ENCODE assay signal across 1 cellular context in the genomic region with DNA sequence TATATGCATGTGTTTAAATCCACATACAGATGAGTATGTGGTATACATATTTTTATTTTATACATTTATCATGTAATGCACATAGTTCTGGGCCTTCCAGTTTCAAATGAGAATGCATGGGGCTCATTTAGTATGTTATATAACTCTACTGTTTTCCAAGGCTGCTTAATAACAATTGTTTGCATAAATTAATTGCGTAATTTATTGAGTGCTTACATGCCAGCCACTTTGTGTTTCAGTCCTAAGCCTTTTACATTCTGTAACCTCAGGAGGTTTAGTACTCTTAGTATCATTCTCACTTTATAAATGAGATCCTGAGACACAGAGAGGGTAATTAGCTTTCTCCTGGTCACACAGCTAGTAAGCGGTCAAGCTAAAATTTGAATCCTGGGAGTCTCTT.
TF ChIP-seq lines count a peak whose summit lies in the region.

No MANE protein-coding gene starts in this region.

TF ChIP-seq in GM23338, 12 proteins besides CTCF, POLR2A, EP300 and RAD21 (continued from another document):
- no peak for TF ChIP-seq POLR2AphosphoS5 (IDR thresholded peaks at IDR 0.05; ENCODE audit: low read depth)
- no peak for TF ChIP-seq JUNB (IDR thresholded peaks at IDR 0.05; ENCODE audit: unreplicated experiment)
